ENCODE assay signal across 1 cellular context in genomic region chr6:89928604-89929003, GRCh38.
TF ChIP-seq lines count a peak whose summit lies in the region.

No MANE protein-coding gene starts in this region.

TF ChIP-seq in IMR-90, 13 proteins besides CTCF, POLR2A, EP300 and RAD21 (continued from another document):
- TF ChIP-seq USF2 (IDR thresholded peaks at IDR 0.05; ENCODE audit: low read depth, low read length) = no peak
- TF ChIP-seq BHLHE40 (IDR thresholded peaks at IDR 0.05; ENCODE audit: low read depth, low read length) = no peak
- no peak for TF ChIP-seq NFE2L2 (IDR thresholded peaks at IDR 0.05; ENCODE audit: low read depth, low read length)
